In the genomic region with DNA sequence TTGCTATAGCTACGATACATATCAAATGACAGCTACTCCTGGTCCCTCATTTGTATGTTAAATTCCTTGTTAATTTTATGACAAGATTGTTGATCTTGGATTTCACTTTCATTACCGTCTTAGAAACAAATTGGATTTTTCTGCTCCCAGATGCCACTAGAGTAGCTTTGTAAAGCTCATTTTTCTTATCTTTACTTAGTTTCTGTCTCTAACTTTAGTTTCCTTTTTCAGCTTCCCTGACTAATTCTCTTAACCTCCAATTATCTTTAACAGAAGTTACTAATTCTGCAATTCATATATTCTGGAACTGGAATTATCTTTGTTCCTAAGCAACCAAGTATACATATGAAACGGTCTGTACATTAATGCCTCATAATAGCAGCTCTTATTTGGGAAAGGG, we compare ENCODE assay signal across 13 cellular contexts. TPM values are rescaled to one million over a fixed set of nuclear protein-coding genes. Genes with fewer than 3 reads are reported as not detected.
DNase-seq lines count a peak whose midpoint lies in the region; ATAC-seq and TF ChIP-seq lines count a peak whose summit lies in the region.
"Had no signal": no experiment of that assay in that cellular context is flagged by ENCODE, and none has a peak within 500 bp of the region (broad histone marks: within the 10 kb centered on the region; RNA-seq: fewer than 3 reads in every experiment).

No MANE protein-coding gene starts in this region.

- peak overlapping the region; percentile 17 for H3K27ac Mint-ChIP-seq in glutamatergic neuron (ENCODE audit: unreplicated experiment)
- H3K27ac Mint-ChIP-seq in stimulated activated naive CD8-positive, alpha-beta T cell treated with anti-CD3 and anti-CD28 coated beads, Interleukin-15, amount 100 ng/mL, for 72 hours: no peak overlapping the region
- H3K27ac Mint-ChIP-seq: activated CD4-positive, alpha-beta T cell treated with anti-CD3 and anti-CD28 coated beads, Interleukin-2, amount 10 ng/mL, durations not matched to agents 7 days and 5 days; IgD-negative memory B cell had no signal

- H3K9me3 Mint-ChIP-seq in activated T-cell treated with anti-CD3 and anti-CD28 coated beads, Interleukin-2, amount 50 U/mL, for 4 hours: no peaks in the 10 kb centered on the region
- H3K9me3 Mint-ChIP-seq in glutamatergic neuron (ENCODE audit: unreplicated experiment): peaks cover 6% of the 10 kb centered on the region
- no peaks in the 10 kb centered on the region for H3K9me3 Mint-ChIP-seq in stimulated activated naive CD8-positive, alpha-beta T cell treated with anti-CD3 and anti-CD28 coated beads, Interleukin-15, amount 100 ng/mL, for 72 hours
- H3K9me3 Mint-ChIP-seq: activated CD4-positive, alpha-beta T cell treated with anti-CD3 and anti-CD28 coated beads, Interleukin-2, amount 10 ng/mL, durations not matched to agents 7 days and 5 days; IgD-negative memory B cell had no signal

- peak overlapping the region; percentile 1 for H3K4me3 Mint-ChIP-seq in activated T-cell treated with anti-CD3 and anti-CD28 coated beads, Interleukin-2, amount 50 U/mL, for 4 hours
- H3K4me3 Mint-ChIP-seq in glutamatergic neuron (ENCODE audit: unreplicated experiment): no peak overlapping the region
- peak overlapping the region; percentile 2 to 50 for H3K4me3 Mint-ChIP-seq in stimulated activated naive CD8-positive, alpha-beta T cell treated with anti-CD3 and anti-CD28 coated beads, Interleukin-15, amount 100 ng/mL, for 72 hours
- H3K4me3 Mint-ChIP-seq: activated CD4-positive, alpha-beta T cell treated with anti-CD3 and anti-CD28 coated beads, Interleukin-2, amount 10 ng/mL, durations not matched to agents 7 days and 5 days had no signal

- H3K4me1 Mint-ChIP-seq in activated T-cell treated with anti-CD3 and anti-CD28 coated beads, Interleukin-2, amount 50 U/mL, for 4 hours (ENCODE audit: low read depth): peaks cover 41% of the 10 kb centered on the region
- H3K4me1 Mint-ChIP-seq in glutamatergic neuron (ENCODE audit: low read depth, unreplicated experiment): peaks cover 6% of the 10 kb centered on the region
- H3K4me1 Mint-ChIP-seq in stimulated activated naive CD8-positive, alpha-beta T cell treated with anti-CD3 and anti-CD28 coated beads, Interleukin-15, amount 100 ng/mL, for 72 hours: peaks cover 37% of the 10 kb centered on the region

- peak overlapping the region; percentile 27; the same call in 1 of the 2 replicates for H3K4me3 ChIP-seq in WI38 (ENCODE audit: low read depth, low read length)

- H3K36me3 Mint-ChIP-seq in activated T-cell treated with anti-CD3 and anti-CD28 coated beads, Interleukin-2, amount 50 U/mL, for 4 hours (ENCODE audit: insufficient read depth): peaks cover 31% of the 10 kb centered on the region
- no peaks in the 10 kb centered on the region for H3K36me3 Mint-ChIP-seq in glutamatergic neuron (ENCODE audit: unreplicated experiment)

- no peaks in the 10 kb centered on the region for H3K27me3 Mint-ChIP-seq in activated T-cell treated with anti-CD3 and anti-CD28 coated beads, Interleukin-2, amount 50 U/mL, for 4 hours (ENCODE audit: low read depth)
- H3K27me3 Mint-ChIP-seq in glutamatergic neuron (ENCODE audit: unreplicated experiment): peaks cover 6% of the 10 kb centered on the region
- H3K27me3 Mint-ChIP-seq in stimulated activated naive CD8-positive, alpha-beta T cell treated with anti-CD3 and anti-CD28 coated beads, Interleukin-15, amount 100 ng/mL, for 72 hours: no peaks in the 10 kb centered on the region
- H3K27me3 Mint-ChIP-seq: activated CD4-positive, alpha-beta T cell treated with anti-CD3 and anti-CD28 coated beads, Interleukin-2, amount 10 ng/mL, durations not matched to agents 7 days and 5 days; IgD-negative memory B cell had no signal

- no peak for DNase-seq in activated T-cell treated with anti-CD3 and anti-CD28 coated beads, Interleukin-2, amount 50 U/mL, for 4 hours
- no peak for DNase-seq in activated T-cell treated with anti-CD3 and anti-CD28 coated beads, Interleukin-2, amount 50 U/mL, for 1 hour
- DNase-seq in glutamatergic neuron: no peak
- DNase-seq in stimulated activated naive CD8-positive, alpha-beta T cell treated with anti-CD3 and anti-CD28 coated beads, Interleukin-15, amount 100 ng/mL, for 72 hours: no peak
- no peak for DNase-seq in SHP77 (lab: John Stamatoyannopoulos, UW)
- no peak for DNase-seq in ureter (ENCODE audit: low spot score)
- DNase-seq: activated CD4-positive, alpha-beta T cell treated with anti-CD3 and anti-CD28 coated beads, Interleukin-2, amount 10 ng/mL, durations not matched to agents 7 days and 5 days; head of caudate nucleus; NCI-H82 had no signal

- no peak for ATAC-seq in activated T-cell treated with anti-CD3 and anti-CD28 coated beads, Interleukin-2, amount 50 U/mL, for 4 hours
- ATAC-seq in stimulated activated naive CD8-positive, alpha-beta T cell treated with anti-CD3 and anti-CD28 coated beads, Interleukin-15, amount 100 ng/mL, for 72 hours: no peak
- ATAC-seq in GM21515 (IDR thresholded peaks at IDR 0.05; ENCODE audit: unreplicated experiment): no peak
- ATAC-seq: SK-N-SH treated with all-trans-retinoic acid at 6 μM for 48 hours had no signal

- no peak for TF ChIP-seq CTCF in WI38 (IDR thresholded peaks at IDR 0.05; ENCODE audit: low read depth, low read length)
- TF ChIP-seq CTCF in glutamatergic neuron (IDR thresholded peaks at IDR 0.05; ENCODE audit: partially characterized antibody, unreplicated experiment): no peak

RNA-seq across cellular contexts. Expression of a gene that starts 16.6 kb away (rescaled TPM):
- 1 to 10 TPM; 2.1 to 6.3 (median 4.7) TPM for total RNA-seq in activated T-cell treated with anti-CD3 and anti-CD28 coated beads, Interleukin-2, amount 50 U/mL, for 4 hours
- total RNA-seq in glutamatergic neuron (ENCODE audit: unreplicated experiment) (0.96 TPM), ureter (170 TPM)

RNA-seq across cellular contexts. Expression of a gene that starts 16.6 kb away (rescaled TPM):
- 10 to 100 TPM; 21.2 to 26.5 (median 23.7) TPM for total RNA-seq in activated T-cell treated with anti-CD3 and anti-CD28 coated beads, Interleukin-2, amount 50 U/mL, for 4 hours
- 7.5 TPM for total RNA-seq in glutamatergic neuron (ENCODE audit: unreplicated experiment)
- 44.7 TPM for total RNA-seq in ureter

Comparison
In these comparisons a context has a peak if more than half of its experiments do, and no peak if none do; other contexts are left out.
1. RNA of a gene that starts 16.6 kb away (total RNA-seq): 170 TPM in ureter (single experiment); 2.1 to 6.3 TPM in activated T-cell treated with anti-CD3 and anti-CD28 coated beads, Interleukin-2, amount 50 U/mL, for 4 hours and 0.96 TPM in glutamatergic neuron (single experiment); every median in the first group is over 10 times any median in the second.